20 cellular contexts compared by ENCODE assay signal in the genomic region with DNA sequence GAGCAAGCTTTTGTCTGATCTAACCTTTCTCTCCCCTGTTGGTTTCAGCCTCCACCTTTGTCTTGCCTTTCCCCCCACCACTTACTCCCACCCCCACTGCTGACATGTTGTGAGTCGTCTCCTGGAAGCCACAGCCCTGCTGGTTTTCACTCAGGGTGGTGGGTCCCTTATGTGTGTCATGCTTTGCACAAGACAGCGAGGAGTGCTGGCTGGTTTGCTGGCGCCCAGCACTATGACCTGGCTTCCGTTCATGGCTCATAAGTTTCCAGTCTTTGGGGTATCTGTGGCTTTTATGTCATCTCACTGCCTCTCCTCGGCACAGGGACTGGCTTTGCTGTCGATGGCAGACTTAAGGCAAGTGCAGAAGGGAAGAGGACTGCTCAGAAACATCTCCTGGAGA.
DNase-seq lines count a peak whose midpoint lies in the region; ATAC-seq, FAIRE-seq and TF ChIP-seq lines count a peak whose summit lies in the region.
"Had no signal": no experiment of that assay in that cellular context is flagged by ENCODE, and none has a peak within 500 bp of the region (broad histone marks: within the 10 kb centered on the region; RNA-seq: fewer than 3 reads in every experiment).

No MANE protein-coding gene starts in this region.

- H3K9me3 Mint-ChIP-seq in T-helper 2 cell treated with Interferon-gamma antibody and Interleukin-4, amounts not matched to agents 5 μg/mL and 100 μg/mL, for 36 hours, result no peaks in the 10 kb centered on the region
- H3K9me3 Mint-ChIP-seq in endothelial cell (ENCODE audit: unreplicated experiment), result no peaks in the 10 kb centered on the region
- H3K9me3 Mint-ChIP-seq: mesothelial cell of epicardium had no signal

- H3K4me1 Mint-ChIP-seq in T-helper 2 cell treated with Interferon-gamma antibody and Interleukin-4, amounts not matched to agents 5 μg/mL and 100 μg/mL, for 36 hours (ENCODE audit: low read depth), result peaks cover 3% of the 10 kb centered on the region
- H3K4me1 Mint-ChIP-seq in endothelial cell (ENCODE audit: unreplicated experiment), result peaks cover 9% of the 10 kb centered on the region

- H3K4me3 Mint-ChIP-seq in T-helper 2 cell treated with Interferon-gamma antibody and Interleukin-4, amounts not matched to agents 5 μg/mL and 100 μg/mL, for 36 hours, result no peak overlapping the region
- H3K4me3 Mint-ChIP-seq in endothelial cell (ENCODE audit: unreplicated experiment), result no peak overlapping the region
- H3K4me3 Mint-ChIP-seq: CD8-positive, alpha-beta memory T cell; mesothelial cell of epicardium had no signal

- TF ChIP-seq CTCF in endothelial cell (IDR thresholded peaks at IDR 0.05; ENCODE audit: unreplicated experiment), result no peak

- no peaks in the 10 kb centered on the region for H3K36me3 Mint-ChIP-seq in T-helper 2 cell treated with Interferon-gamma antibody and Interleukin-4, amounts not matched to agents 5 μg/mL and 100 μg/mL, for 36 hours (ENCODE audit: low read depth)
- no peaks in the 10 kb centered on the region for H3K36me3 Mint-ChIP-seq in endothelial cell (ENCODE audit: low read depth, unreplicated experiment)
- H3K36me3 Mint-ChIP-seq: CD8-positive, alpha-beta memory T cell had no signal

- no peaks in the 10 kb centered on the region for H3K27me3 Mint-ChIP-seq in T-helper 2 cell treated with Interferon-gamma antibody and Interleukin-4, amounts not matched to agents 5 μg/mL and 100 μg/mL, for 36 hours (ENCODE audit: low read depth)
- H3K27me3 Mint-ChIP-seq in endothelial cell (ENCODE audit: unreplicated experiment), result peaks cover 16% of the 10 kb centered on the region

- no peak overlapping the region for H3K27ac Mint-ChIP-seq in T-helper 2 cell treated with Interferon-gamma antibody and Interleukin-4, amounts not matched to agents 5 μg/mL and 100 μg/mL, for 36 hours
- H3K27ac Mint-ChIP-seq in endothelial cell (ENCODE audit: unreplicated experiment), result no peak overlapping the region
- H3K27ac Mint-ChIP-seq: CD8-positive, alpha-beta memory T cell; mesothelial cell of epicardium had no signal

- DNase-seq in T-helper 2 cell treated with Interferon-gamma antibody and Interleukin-4, amounts not matched to agents 5 μg/mL and 100 μg/mL, for 36 hours (ENCODE audit: low spot score), result peak; percentile 21
- DNase-seq in T-helper 2 cell (no peak), RCC 7860 (ENCODE audit: low spot score) (peak; percentile 92), kidney glomerular epithelial cell (lab: John Stamatoyannopoulos, UW) (peak; percentile 9), endothelial cell (ENCODE audit: low spot score) (no peak)
- DNase-seq in stimulated activated CD8-positive, alpha-beta memory T cell treated with anti-CD3 and anti-CD28 coated beads, Interleukin-2, amount 100 ng/mL, for 48 hours (ENCODE audit: low read depth in 2 of 2), result peak; percentile 46 to 48
- DNase-seq: aorta; CD8-positive, alpha-beta memory T cell; colonic mucosa; MG63; NCI-H2227 treated with DMSO at 0.1 percent for 48 hours; SHP77 treated with DMSO at 0.1 percent for 48 hours; sigmoid colon; T-helper 9 cell; trophoblast cell had no signal

- FAIRE-seq in RCC 7860 (lab: Jason Lieb, UNC), result peak; percentile 82
- FAIRE-seq: A204.1, HTR-8/SVneo had no signal

- no peak for ATAC-seq in HG03354 (IDR thresholded peaks at IDR 0.05; ENCODE audit: poor library complexity, severe bottlenecking, unreplicated experiment)
- no peak for ATAC-seq in HG03457 (IDR thresholded peaks at IDR 0.05; ENCODE audit: unreplicated experiment)

Comparison
In these comparisons a context has a peak if more than half of its experiments do, and no peak if none do; other contexts are left out.
1. DNase-seq: peak in T-helper 2 cell treated with Interferon-gamma antibody and Interleukin-4, amounts not matched to agents 5 μg/mL and 100 μg/mL, for 36 hours (single experiment), RCC 7860 (single experiment), kidney glomerular epithelial cell (single experiment) and stimulated activated CD8-positive, alpha-beta memory T cell treated with anti-CD3 and anti-CD28 coated beads, Interleukin-2, amount 100 ng/mL, for 48 hours (2 of 2); none in T-helper 2 cell (0 of 5) and endothelial cell (single experiment).